8 cellular contexts compared by ENCODE assay signal in the genomic region with DNA sequence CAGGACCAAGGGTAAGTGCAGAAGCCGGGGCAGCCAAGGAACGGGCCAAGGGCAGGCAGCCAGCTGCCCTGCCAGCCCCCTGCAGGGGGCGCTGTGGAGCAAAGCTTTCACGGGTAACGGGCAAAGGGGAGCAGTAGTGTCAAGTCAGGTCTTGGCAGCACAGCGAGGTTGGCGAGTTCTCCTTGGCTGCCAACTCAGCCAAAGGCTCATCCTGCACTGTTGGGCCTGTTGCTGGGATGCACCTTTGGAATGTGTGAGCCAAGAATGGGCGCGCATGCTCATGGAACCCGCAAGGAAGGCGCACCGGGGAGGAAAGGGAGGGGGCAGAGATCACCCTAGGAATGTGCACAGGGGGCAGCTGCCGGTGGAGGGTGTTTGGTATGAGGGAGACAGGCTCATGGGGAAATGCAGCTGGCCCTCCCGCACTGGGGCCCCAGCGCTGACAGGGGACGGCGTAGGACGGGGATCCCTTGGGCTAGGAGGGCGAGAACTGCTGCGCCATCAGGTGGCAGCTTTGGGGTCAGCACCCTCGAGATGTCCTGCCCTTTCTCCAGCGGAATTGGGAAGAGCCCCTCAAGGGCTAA.
DNase-seq lines count a peak whose midpoint lies in the region; ATAC-seq and TF ChIP-seq lines count a peak whose summit lies in the region.

No MANE protein-coding gene starts in this region.

- no peaks in the 10 kb centered on the region for H3K36me3 ChIP-seq in fibroblast of lung (ENCODE audit: control insufficient read depth, insufficient read depth, low read length)

- H3K4me3 ChIP-seq in fibroblast of lung (replicated peaks in 1 of 4; ENCODE audit: control extremely low read depth in 1 of 4, insufficient read depth in 1 of 4, low read depth in 3 of 4, low read length in 4 of 4), result no peak overlapping the region

- peak; percentile 79 to 82 for ATAC-seq in activated T-cell treated with anti-CD3 and anti-CD28 coated beads, Interleukin-2, amount 50 U/mL, for 4 hours
- ATAC-seq in GM18519 (IDR thresholded peaks at IDR 0.05; ENCODE audit: low FRiP score, unreplicated experiment) (no peak), GM18858 (IDR thresholded peaks at IDR 0.05; ENCODE audit: unreplicated experiment) (no peak)

- no peaks in the 10 kb centered on the region for H3K4me1 ChIP-seq in fibroblast of lung (ENCODE audit: control insufficient read depth, extremely low read depth, insufficient read depth, low read length)

- no peaks in the 10 kb centered on the region for H4K20me1 ChIP-seq in fibroblast of lung (ENCODE audit: control insufficient read depth, extremely low read depth, insufficient read depth, low read length)

- H3K9me3 Mint-ChIP-seq in activated T-cell treated with anti-CD3 and anti-CD28 coated beads, Interleukin-2, amount 50 U/mL, for 4 hours, result no peaks in the 10 kb centered on the region
- no peaks in the 10 kb centered on the region for H3K9me3 Mint-ChIP-seq in osteocyte (ENCODE audit: unreplicated experiment)

- no peaks in the 10 kb centered on the region for H3K9me3 ChIP-seq in fibroblast of lung (ENCODE audit: control insufficient read depth, insufficient read depth, low read depth, low read length)

- peak; percentile 26 to 32 for TF ChIP-seq CTCF in fibroblast of lung (conservative IDR thresholded peaks at IDR 0.05 in 1 of 2, IDR thresholded peaks at IDR 0.05 in 1 of 2; ENCODE audit: low read depth in 1 of 2, low read length in 2 of 2)
- TF ChIP-seq CTCF in osteocyte (IDR thresholded peaks at IDR 0.05), result peak; percentile 36

- H3K27ac Mint-ChIP-seq in osteocyte (ENCODE audit: unreplicated experiment), result no peak overlapping the region

- H3K27ac ChIP-seq in fibroblast of lung (ENCODE audit: insufficient read depth, low read length), result no peak overlapping the region

- no peak overlapping the region for H3K9ac ChIP-seq in fibroblast of lung (ENCODE audit: insufficient read depth, low read length)

- peak overlapping the region; percentile 69 for H3K4me3 Mint-ChIP-seq in activated T-cell treated with anti-CD3 and anti-CD28 coated beads, Interleukin-2, amount 50 U/mL, for 4 hours
- no peak overlapping the region for H3K4me3 Mint-ChIP-seq in osteocyte (ENCODE audit: unreplicated experiment)

- DNase-seq in EL, result peak; percentile 30
- DNase-seq in H4 (ENCODE audit: low spot score), result peak; percentile 72
- DNase-seq in NCI-H446 treated with DMSO at 0.1 percent for 48 hours (lab: John Stamatoyannopoulos, UW), result peak; percentile 1
- peak; percentile 37 for DNase-seq in activated T-cell treated with anti-CD3 and anti-CD28 coated beads, Interleukin-2, amount 50 U/mL, for 4 hours
- DNase-seq in fibroblast of lung (ENCODE audit: low read depth in 2 of 2), result peak in 1 of 2 donors; percentile 4
- no peak for DNase-seq in osteocyte (ENCODE audit: extremely low spot score, unreplicated experiment)

- H3K36me3 Mint-ChIP-seq in activated T-cell treated with anti-CD3 and anti-CD28 coated beads, Interleukin-2, amount 50 U/mL, for 4 hours (ENCODE audit: insufficient read depth), result no peaks in the 10 kb centered on the region
- no peaks in the 10 kb centered on the region for H3K36me3 Mint-ChIP-seq in osteocyte (ENCODE audit: unreplicated experiment)

- H3K4me2 ChIP-seq in fibroblast of lung (ENCODE audit: extremely low read depth, insufficient read depth, low read length), result no peak overlapping the region

- no peak overlapping the region for H2AFZ ChIP-seq in fibroblast of lung (ENCODE audit: low read length)

- peaks cover 58% of the 10 kb centered on the region for H3K27me3 Mint-ChIP-seq in activated T-cell treated with anti-CD3 and anti-CD28 coated beads, Interleukin-2, amount 50 U/mL, for 4 hours (ENCODE audit: low read depth)
- H3K27me3 Mint-ChIP-seq in osteocyte (ENCODE audit: unreplicated experiment), result no peaks in the 10 kb centered on the region

- H3K4me1 Mint-ChIP-seq in activated T-cell treated with anti-CD3 and anti-CD28 coated beads, Interleukin-2, amount 50 U/mL, for 4 hours (ENCODE audit: low read depth), result peaks cover 4% of the 10 kb centered on the region
- H3K4me1 Mint-ChIP-seq in osteocyte (ENCODE audit: unreplicated experiment), result no peaks in the 10 kb centered on the region

- no peaks in the 10 kb centered on the region for H3K27me3 ChIP-seq in fibroblast of lung (ENCODE audit: control insufficient read depth, insufficient read depth, low read length)

- H3K79me2 ChIP-seq in fibroblast of lung (ENCODE audit: control insufficient read depth, insufficient read depth, low read length), result no peaks in the 10 kb centered on the region

Comparison
In these comparisons a context has a peak if more than half of its experiments do, and no peak if none do; other contexts are left out.
1. ATAC-seq: peak in activated T-cell treated with anti-CD3 and anti-CD28 coated beads, Interleukin-2, amount 50 U/mL, for 4 hours (2 of 2); none in GM18519 (single experiment) and GM18858 (single experiment).